Comparison of ENCODE assay signal across 8 cellular contexts in genomic region chr2:75219213-75219612, GRCh38. TPM values are rescaled to one million over a fixed set of nuclear protein-coding genes. Genes with fewer than 3 reads are reported as not detected.
"Had no signal": no experiment of that assay in that cellular context is flagged by ENCODE, and none has a peak within 500 bp of the region (broad histone marks: within the 10 kb centered on the region; RNA-seq: fewer than 3 reads in every experiment).

No MANE protein-coding gene starts in this region.

RNA-seq across cellular contexts. Expression of gene TACR1, which starts 19.9 kb away (rescaled TPM):
- total RNA-seq: LHCN-M2, MCF 10A, OCI-LY7, PC-9, Right ventricle myocardium inferior, RPMI7951, SJCRH30, SK-MEL-5 had no signal
